Comparison of ENCODE assay signal across 9 cellular contexts in the genomic region with DNA sequence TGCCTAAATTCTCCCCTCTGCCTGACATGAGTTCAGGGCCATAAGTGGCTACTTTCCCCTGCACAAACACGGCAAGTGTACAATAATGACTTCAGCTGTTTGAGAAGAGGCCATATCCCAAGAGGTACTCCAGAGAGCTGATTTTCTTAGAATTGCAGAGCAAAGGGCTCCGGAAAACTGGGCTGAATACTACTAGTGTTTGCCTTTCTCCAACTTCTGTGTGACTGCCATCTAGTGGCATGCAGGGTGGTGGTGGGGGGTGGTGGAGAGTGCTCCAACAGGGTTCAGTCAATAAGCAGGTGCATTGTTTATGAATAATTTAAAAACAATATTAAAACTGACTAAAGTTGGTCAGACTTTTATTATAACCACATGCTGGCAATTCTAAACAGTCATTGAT.
DNase-seq lines count a peak whose midpoint lies in the region; ATAC-seq and TF ChIP-seq lines count a peak whose summit lies in the region.
"Had no signal": no experiment of that assay in that cellular context is flagged by ENCODE, and none has a peak within 500 bp of the region (broad histone marks: within the 10 kb centered on the region; RNA-seq: fewer than 3 reads in every experiment).

No MANE protein-coding gene starts in this region.

- no peak overlapping the region for H3K4me3 Mint-ChIP-seq in activated CD4-positive, alpha-beta memory T cell treated with anti-CD3 and anti-CD28 coated beads, Interleukin-2, amount 10 ng/mL, durations not matched to agents 7 days and 5 days
- H3K4me3 Mint-ChIP-seq in type B pancreatic cell = no peak overlapping the region

- WGBS in sigmoid colon, 2 donors = 1 to 13% methylated on average over 2 of the region's 2 CpGs

- intact Hi-C loops in sigmoid colon (cut with DNase I) = loop anchor here (5.0 kb wide), 1 partner anchor 218 kb away; no protein-coding TSS in a partner anchor

- POLR2A ChIA-PET in activated CD4-positive, alpha-beta memory T cell treated with anti-CD3 and anti-CD28 coated beads, Interleukin-2, amount 10 ng/mL, durations not matched to agents 7 days and 5 days (lab: Charles Lee) = no interaction called here

- no peaks in the 10 kb centered on the region for H3K9me3 ChIP-seq in sigmoid colon
- H3K9me3 ChIP-seq: BLaER1 had no signal

- no peaks in the 10 kb centered on the region for H3K36me3 Mint-ChIP-seq in activated CD4-positive, alpha-beta memory T cell treated with anti-CD3 and anti-CD28 coated beads, Interleukin-2, amount 10 ng/mL, durations not matched to agents 7 days and 5 days (ENCODE audit: low read depth)
- H3K36me3 Mint-ChIP-seq in type B pancreatic cell = no peaks in the 10 kb centered on the region

- H3K4me3 ChIP-seq in sigmoid colon = no peak overlapping the region
- H3K4me3 ChIP-seq: BLaER1 had no signal

- H3K4me1 ChIP-seq in sigmoid colon = no peaks in the 10 kb centered on the region
- H3K4me1 ChIP-seq: BLaER1 had no signal

- H3K27ac Mint-ChIP-seq in activated CD4-positive, alpha-beta memory T cell treated with anti-CD3 and anti-CD28 coated beads, Interleukin-2, amount 10 ng/mL, durations not matched to agents 7 days and 5 days = no peak overlapping the region
- no peak overlapping the region for H3K27ac Mint-ChIP-seq in type B pancreatic cell

- H3K36me3 ChIP-seq in sigmoid colon = no peaks in the 10 kb centered on the region
- H3K36me3 ChIP-seq: BLaER1 had no signal

- H3K27me3 ChIP-seq in sigmoid colon = no peaks in the 10 kb centered on the region

- CTCF ChIA-PET in activated CD4-positive, alpha-beta memory T cell treated with anti-CD3 and anti-CD28 coated beads, Interleukin-2, amount 10 ng/mL, durations not matched to agents 7 days and 5 days (lab: Charles Lee) = interaction anchor here (1.2 kb wide), 1 partner anchor 219 kb away, joined by 4 read pairs; no protein-coding TSS in a partner anchor

- H3K27me3 Mint-ChIP-seq in activated CD4-positive, alpha-beta memory T cell treated with anti-CD3 and anti-CD28 coated beads, Interleukin-2, amount 10 ng/mL, durations not matched to agents 7 days and 5 days = no peaks in the 10 kb centered on the region
- no peaks in the 10 kb centered on the region for H3K27me3 Mint-ChIP-seq in type B pancreatic cell

- no peaks in the 10 kb centered on the region for H3K9me3 Mint-ChIP-seq in activated CD4-positive, alpha-beta memory T cell treated with anti-CD3 and anti-CD28 coated beads, Interleukin-2, amount 10 ng/mL, durations not matched to agents 7 days and 5 days
- no peaks in the 10 kb centered on the region for H3K9me3 Mint-ChIP-seq in type B pancreatic cell

- TF ChIP-seq EP300 in sigmoid colon (IDR thresholded peaks at IDR 0.05) = no peak

- H3K27ac ChIP-seq in sigmoid colon = no peak overlapping the region
- H3K27ac ChIP-seq: BLaER1 had no signal

- DNase-seq in NCI-H1417 (lab: John Stamatoyannopoulos, UW) (peak; percentile 35 to 77 (median 66)), NCI-H1417 treated with DMSO at 0.1 percent for 48 hours (lab: John Stamatoyannopoulos, UW) (no peak), HuH-7 (ENCODE audit: low spot score) (peak; percentile 30), hepatic stellate cell (ENCODE audit: low spot score) (peak; percentile 2), type B pancreatic cell (ENCODE audit: extremely low spot score, unreplicated experiment) (no peak), sigmoid colon (no peak)
- DNase-seq in activated CD4-positive, alpha-beta memory T cell treated with anti-CD3 and anti-CD28 coated beads, Interleukin-2, amount 10 ng/mL, durations not matched to agents 7 days and 5 days = peak; percentile 15

- no peak for TF ChIP-seq POLR2A in sigmoid colon (IDR thresholded peaks at IDR 0.05)

- TF ChIP-seq CTCF in type B pancreatic cell (conservative IDR thresholded peaks at IDR 0.05) = peak; percentile 81
- TF ChIP-seq CTCF in sigmoid colon (IDR thresholded peaks at IDR 0.05) = no peak

- peak; percentile 81 for ATAC-seq in GM19438 (IDR thresholded peaks at IDR 0.05; ENCODE audit: low read depth, unreplicated experiment)

- H3K4me1 Mint-ChIP-seq in activated CD4-positive, alpha-beta memory T cell treated with anti-CD3 and anti-CD28 coated beads, Interleukin-2, amount 10 ng/mL, durations not matched to agents 7 days and 5 days = no peaks in the 10 kb centered on the region
- H3K4me1 Mint-ChIP-seq in type B pancreatic cell (ENCODE audit: unreplicated experiment) = peaks cover 4% of the 10 kb centered on the region

Comparison
In these comparisons a context has a peak if more than half of its experiments do, and no peak if none do; other contexts are left out.
1. DNase-seq: peak in NCI-H1417 (3 of 3), HuH-7 (single experiment), activated CD4-positive, alpha-beta memory T cell treated with anti-CD3 and anti-CD28 coated beads, Interleukin-2, amount 10 ng/mL, durations not matched to agents 7 days and 5 days (single experiment) and hepatic stellate cell (single experiment); none in NCI-H1417 treated with DMSO at 0.1 percent for 48 hours (single experiment), type B pancreatic cell (single experiment) and sigmoid colon (single experiment).